Comparison of ENCODE assay signal across 8 cellular contexts in genomic region chr4:153788419-153789276, GRCh38. TPM values are rescaled to one million over a fixed set of nuclear protein-coding genes. Genes with fewer than 3 reads are reported as not detected.
DNase-seq lines count a peak whose midpoint lies in the region; TF ChIP-seq lines count a peak whose summit lies in the region.

Gene SFRP2 (minus strand): TSS chr4:153789083. CDS start chr4:153788835, 248 bp downstream.

- H3K27me3 Mint-ChIP-seq in activated T-cell treated with anti-CD3 and anti-CD28 coated beads, Interleukin-2, amount 50 U/mL, for 24 hours: peaks cover 85% of the 10 kb centered on the region
- H3K27me3 Mint-ChIP-seq in mesothelial cell of epicardium (ENCODE audit: low read depth): peaks cover 93% of the 10 kb centered on the region
- peaks cover 77% of the 10 kb centered on the region for H3K27me3 Mint-ChIP-seq in type B pancreatic cell

- H3K4me1 Mint-ChIP-seq in activated T-cell treated with anti-CD3 and anti-CD28 coated beads, Interleukin-2, amount 50 U/mL, for 24 hours (ENCODE audit: low read depth): peaks cover 42% of the 10 kb centered on the region
- H3K4me1 Mint-ChIP-seq in mesothelial cell of epicardium (peaks cover 42% of the 10 kb centered on the region), type B pancreatic cell (ENCODE audit: unreplicated experiment) (peaks cover 53% of the 10 kb centered on the region)

- peak within 1 kb of the TSS; percentile 55 for H3K4me3 Mint-ChIP-seq in activated T-cell treated with anti-CD3 and anti-CD28 coated beads, Interleukin-2, amount 50 U/mL, for 24 hours
- H3K4me3 Mint-ChIP-seq in mesothelial cell of epicardium (peak within 1 kb of the TSS; percentile 67), type B pancreatic cell (peak within 1 kb of the TSS; percentile 92)

- TF ChIP-seq CTCF in mesothelial cell of epicardium (IDR thresholded peaks at IDR 0.05; ENCODE audit: unreplicated experiment) (no peak), type B pancreatic cell (conservative IDR thresholded peaks at IDR 0.05) (no peak)

- no peak within 1 kb of the TSS for H3K27ac Mint-ChIP-seq in activated T-cell treated with anti-CD3 and anti-CD28 coated beads, Interleukin-2, amount 50 U/mL, for 24 hours
- H3K27ac Mint-ChIP-seq in mesothelial cell of epicardium (no peak within 1 kb of the TSS), type B pancreatic cell (peak within 1 kb of the TSS; percentile 42)

- DNase-seq in activated T-cell treated with anti-CD3 and anti-CD28 coated beads, Interleukin-2, amount 50 U/mL, for 24 hours: peak; percentile 40
- DNase-seq in activated T-cell treated with anti-CD3 and anti-CD28 coated beads, Interleukin-2, amount 50 U/mL, for 1 hour: no peak
- DNase-seq in dermis blood vessel endothelial cell (peak; percentile 10), mesothelial cell of epicardium (ENCODE audit: low spot score in 2 of 2, unreplicated experiment in 2 of 2) (peak in 1 of 2 experiments; percentile 47), type B pancreatic cell (ENCODE audit: extremely low spot score, unreplicated experiment) (peak; percentile 71), NCI-H1436 (lab: John Stamatoyannopoulos, UW) (no peak), NCI-H1092 treated with DMSO at 0.1 percent for 48 hours (lab: John Stamatoyannopoulos, UW) (no peak), NCI-H1048 (lab: John Stamatoyannopoulos, UW) (no peak)

- no peaks in the 10 kb centered on the region for H3K36me3 Mint-ChIP-seq in activated T-cell treated with anti-CD3 and anti-CD28 coated beads, Interleukin-2, amount 50 U/mL, for 24 hours (ENCODE audit: low read depth)
- no peaks in the 10 kb centered on the region for H3K36me3 Mint-ChIP-seq in mesothelial cell of epicardium
- H3K36me3 Mint-ChIP-seq in type B pancreatic cell: no peaks in the 10 kb centered on the region

- no peaks in the 10 kb centered on the region for H3K9me3 Mint-ChIP-seq in activated T-cell treated with anti-CD3 and anti-CD28 coated beads, Interleukin-2, amount 50 U/mL, for 24 hours
- H3K9me3 Mint-ChIP-seq in mesothelial cell of epicardium: no peaks in the 10 kb centered on the region
- no peaks in the 10 kb centered on the region for H3K9me3 Mint-ChIP-seq in type B pancreatic cell

RNA-seq across cellular contexts. Expression of gene SFRP2, which starts in this region (rescaled TPM):
- total RNA-seq in dermis blood vessel endothelial cell: 0.09 TPM in 1 of 2 replicates, not detected in the other
- 22.8 to 27.1 TPM (median 23.8 TPM) in 3 replicates for total RNA-seq in mesothelial cell of epicardium
- 5.9 and 31.9 TPM in 2 replicates for total RNA-seq in type B pancreatic cell (ENCODE audit: low replicate concordance)

Comparison
In these comparisons a context has a peak if more than half of its experiments do, and no peak if none do; other contexts are left out.
1. DNase-seq: peak in activated T-cell treated with anti-CD3 and anti-CD28 coated beads, Interleukin-2, amount 50 U/mL, for 24 hours (single experiment) and type B pancreatic cell (single experiment); none in activated T-cell treated with anti-CD3 and anti-CD28 coated beads, Interleukin-2, amount 50 U/mL, for 1 hour (single experiment), NCI-H1436 (single experiment), NCI-H1092 treated with DMSO at 0.1 percent for 48 hours (single experiment) and NCI-H1048 (single experiment).
2. Peak in DNase-seq in dermis blood vessel endothelial cell; RNA of the gene not detected or under 1 TPM.
3. Peak in every context shown above with its lines, with median percentiles within 50 percentile points of each other: H3K4me3 Mint-ChIP-seq.